In the genomic region with DNA sequence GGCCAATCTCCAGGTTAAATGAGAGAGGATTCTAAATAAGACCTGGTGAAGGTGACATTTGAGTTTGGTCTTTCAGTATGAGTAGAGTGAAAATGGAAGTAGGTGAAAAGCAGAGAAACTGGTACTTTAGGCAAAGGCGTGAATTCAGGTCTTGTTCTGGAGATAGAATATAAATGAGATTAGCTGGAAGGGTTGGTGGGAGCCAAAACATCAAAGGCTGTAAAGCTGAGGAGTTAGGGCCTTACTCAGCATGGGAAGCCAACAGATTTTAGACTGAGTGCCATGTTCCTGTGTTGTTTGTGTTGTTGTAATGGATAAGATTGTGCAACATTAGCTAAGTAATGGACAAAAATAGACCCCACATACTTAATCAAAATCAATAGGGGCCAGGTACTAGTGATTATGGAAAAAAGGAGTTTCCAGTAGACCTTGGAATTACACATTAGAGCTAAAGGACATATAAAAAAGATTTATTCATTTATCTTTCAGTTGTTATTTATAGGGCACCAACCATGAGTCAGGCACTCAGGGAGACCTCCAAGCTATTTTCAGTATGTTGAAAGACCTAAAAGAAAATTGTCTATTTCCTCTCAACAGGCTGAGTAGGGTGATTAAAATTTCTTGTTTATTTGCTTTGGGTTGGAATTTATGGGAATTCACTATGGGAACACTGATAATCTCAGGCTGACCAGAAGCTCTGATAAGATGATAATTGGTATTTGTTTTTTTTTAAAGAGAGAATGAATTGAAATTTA, we compare ENCODE assay signal across 8 cellular contexts. TPM values are rescaled to one million over a fixed set of nuclear protein-coding genes. Genes with fewer than 3 reads are reported as not detected.
DNase-seq lines count a peak whose midpoint lies in the region; ATAC-seq and TF ChIP-seq lines count a peak whose summit lies in the region.

No MANE protein-coding gene starts in this region.

- no peaks in the 10 kb centered on the region for H3K27me3 Mint-ChIP-seq in osteocyte (ENCODE audit: unreplicated experiment)
- H3K27me3 Mint-ChIP-seq in activated T-helper 1 cell treated with anti-CD3 and anti-CD28 coated beads, Interleukin-12 subunit alpha, Interleukin-12 subunit beta, Interleukin-2, Interleukin-4 antibody, amounts not matched to agents 30 ng/mL and 10 ng/mL and 1 ng/mL, durations not matched to agents 14 hours and 24 hours and 36 hours (ENCODE audit: insufficient read depth), result peaks cover 6% of the 10 kb centered on the region

- H3K4me2 ChIP-seq in osteoblast (ENCODE audit: insufficient read depth, low read length), result peak overlapping the region; percentile 10

- TF ChIP-seq CTCF in RWPE2 (IDR thresholded peaks at IDR 0.05; ENCODE audit: poor library complexity, severe bottlenecking) (no peak), osteoblast (IDR thresholded peaks at IDR 0.05; ENCODE audit: extremely low read depth, low read depth, low read length) (no peak), osteocyte (IDR thresholded peaks at IDR 0.05) (no peak)

- no peak overlapping the region for H3K27ac ChIP-seq in RWPE2 (ENCODE audit: poor library complexity, severe bottlenecking)
- H3K27ac ChIP-seq in osteoblast (ENCODE audit: low read depth, low read length), result no peak overlapping the region
- no peak overlapping the region for H3K27ac ChIP-seq in substantia nigra (ENCODE audit: low read depth, low read length, poor library complexity, severe bottlenecking)

- H3K4me1 Mint-ChIP-seq in osteocyte (ENCODE audit: unreplicated experiment), result peaks cover 14% of the 10 kb centered on the region
- no peaks in the 10 kb centered on the region for H3K4me1 Mint-ChIP-seq in activated T-helper 1 cell treated with anti-CD3 and anti-CD28 coated beads, Interleukin-12 subunit alpha, Interleukin-12 subunit beta, Interleukin-2, Interleukin-4 antibody, amounts not matched to agents 30 ng/mL and 10 ng/mL and 1 ng/mL, durations not matched to agents 14 hours and 24 hours and 36 hours (ENCODE audit: low read depth)

- intact Hi-C loops in activated T-helper 1 cell treated with anti-CD3 and anti-CD28 coated beads, Interleukin-12 subunit alpha, Interleukin-12 subunit beta, Interleukin-2, Interleukin-4 antibody, amounts not matched to agents 30 ng/mL and 10 ng/mL and 1 ng/mL, durations not matched to agents 14 hours and 24 hours and 36 hours (cut with micrococcal nuclease), result no loop called here

- H3K9me3 ChIP-seq in RWPE2 (ENCODE audit: severe bottlenecking) (no peaks in the 10 kb centered on the region), osteoblast (ENCODE audit: low read depth, low read length) (no peaks in the 10 kb centered on the region)

- DNase-seq in RWPE2 (ENCODE audit: low spot score) (no peak), osteoblast (ENCODE audit: insufficient read length, low spot score, missing footprints) (peak; percentile 51), osteocyte (ENCODE audit: extremely low spot score, unreplicated experiment) (no peak), NCI-H446 treated with DMSO at 0.1 percent for 48 hours (lab: John Stamatoyannopoulos, UW) (no peak), substantia nigra (lab: John Stamatoyannopoulos, UW) (no peak)
- no peak for DNase-seq in activated T-helper 1 cell treated with anti-CD3 and anti-CD28 coated beads, Interleukin-12 subunit alpha, Interleukin-12 subunit beta, Interleukin-2, Interleukin-4 antibody, amounts not matched to agents 30 ng/mL and 10 ng/mL and 1 ng/mL, durations not matched to agents 14 hours and 24 hours and 36 hours (ENCODE audit: low spot score)

- no peaks in the 10 kb centered on the region for H4K20me1 ChIP-seq in osteoblast (ENCODE audit: insufficient read depth, low read length)

- H3K27me3 ChIP-seq in RWPE2 (ENCODE audit: insufficient read depth, poor library complexity, severe bottlenecking) (no peaks in the 10 kb centered on the region), osteoblast (ENCODE audit: insufficient read depth, low read length) (peaks cover 6% of the 10 kb centered on the region)

- H3K36me3 Mint-ChIP-seq in osteocyte (ENCODE audit: unreplicated experiment), result no peaks in the 10 kb centered on the region
- no peaks in the 10 kb centered on the region for H3K36me3 Mint-ChIP-seq in activated T-helper 1 cell treated with anti-CD3 and anti-CD28 coated beads, Interleukin-12 subunit alpha, Interleukin-12 subunit beta, Interleukin-2, Interleukin-4 antibody, amounts not matched to agents 30 ng/mL and 10 ng/mL and 1 ng/mL, durations not matched to agents 14 hours and 24 hours and 36 hours (ENCODE audit: low read depth)

- H3K27ac Mint-ChIP-seq in osteocyte (ENCODE audit: unreplicated experiment), result no peak overlapping the region
- H3K27ac Mint-ChIP-seq in activated T-helper 1 cell treated with anti-CD3 and anti-CD28 coated beads, Interleukin-12 subunit alpha, Interleukin-12 subunit beta, Interleukin-2, Interleukin-4 antibody, amounts not matched to agents 30 ng/mL and 10 ng/mL and 1 ng/mL, durations not matched to agents 14 hours and 24 hours and 36 hours, result no peak overlapping the region

- H3K4me3 ChIP-seq in RWPE2 (ENCODE audit: severe bottlenecking) (no peak overlapping the region), osteoblast (ENCODE audit: insufficient read depth, low read length) (no peak overlapping the region)

- H3K4me1 ChIP-seq in RWPE2 (ENCODE audit: insufficient read depth, poor library complexity, severe bottlenecking), result peaks cover 9% of the 10 kb centered on the region
- peaks cover 11% of the 10 kb centered on the region for H3K4me1 ChIP-seq in osteoblast (ENCODE audit: insufficient read depth, low read length)

- H2AFZ ChIP-seq in osteoblast (ENCODE audit: low read length), result no peak overlapping the region

- no peak overlapping the region for H3K4me3 Mint-ChIP-seq in osteocyte (ENCODE audit: unreplicated experiment)
- H3K4me3 Mint-ChIP-seq in activated T-helper 1 cell treated with anti-CD3 and anti-CD28 coated beads, Interleukin-12 subunit alpha, Interleukin-12 subunit beta, Interleukin-2, Interleukin-4 antibody, amounts not matched to agents 30 ng/mL and 10 ng/mL and 1 ng/mL, durations not matched to agents 14 hours and 24 hours and 36 hours, result no peak overlapping the region

- no peaks in the 10 kb centered on the region for H3K79me2 ChIP-seq in osteoblast (ENCODE audit: insufficient read depth, low read length)

- ATAC-seq in GM18867 (IDR thresholded peaks at IDR 0.05; ENCODE audit: unreplicated experiment) (peak; percentile 93), HG02870 (IDR thresholded peaks at IDR 0.05; ENCODE audit: unreplicated experiment) (peak; percentile 81), RWPE2 (ENCODE audit: low read depth) (peak; percentile 80)

- H3K9me3 Mint-ChIP-seq in osteocyte (ENCODE audit: unreplicated experiment), result no peaks in the 10 kb centered on the region
- H3K9me3 Mint-ChIP-seq in activated T-helper 1 cell treated with anti-CD3 and anti-CD28 coated beads, Interleukin-12 subunit alpha, Interleukin-12 subunit beta, Interleukin-2, Interleukin-4 antibody, amounts not matched to agents 30 ng/mL and 10 ng/mL and 1 ng/mL, durations not matched to agents 14 hours and 24 hours and 36 hours, result no peaks in the 10 kb centered on the region

- H3K36me3 ChIP-seq in RWPE2 (ENCODE audit: low read depth), result no peaks in the 10 kb centered on the region
- no peaks in the 10 kb centered on the region for H3K36me3 ChIP-seq in osteoblast (ENCODE audit: insufficient read depth, low read length)

RNA-seq across cellular contexts. Expression of gene ARL14, which starts 20.8 kb away (rescaled TPM):
- total RNA-seq in osteoblast (not detected in 2 replicates), osteocyte (not detected in 2 replicates)
- total RNA-seq in activated T-helper 1 cell treated with anti-CD3 and anti-CD28 coated beads, Interleukin-12 subunit alpha, Interleukin-12 subunit beta, Interleukin-2, Interleukin-4 antibody, amounts not matched to agents 30 ng/mL and 10 ng/mL and 1 ng/mL, durations not matched to agents 14 hours and 24 hours and 36 hours, result not detected in 2 replicates

RNA-seq across cellular contexts. Expression of gene PPM1L, which starts 58.2 kb away (rescaled TPM):
- 2.4 and 4.3 TPM in 2 replicates for total RNA-seq in osteoblast
- total RNA-seq in osteocyte, result 8.8 and 9.1 TPM in 2 replicates
- total RNA-seq in activated T-helper 1 cell treated with anti-CD3 and anti-CD28 coated beads, Interleukin-12 subunit alpha, Interleukin-12 subunit beta, Interleukin-2, Interleukin-4 antibody, amounts not matched to agents 30 ng/mL and 10 ng/mL and 1 ng/mL, durations not matched to agents 14 hours and 24 hours and 36 hours, result 2.7 and 3.3 TPM in 2 replicates
